In genomic region chr5:133763744-133764143, GRCh38 we compare ENCODE assay signal across 16 cellular contexts.
"Had no signal": no experiment of that assay in that cellular context is flagged by ENCODE, and none has a peak within 500 bp of the region (broad histone marks: within the 10 kb centered on the region; RNA-seq: fewer than 3 reads in every experiment).

No MANE protein-coding gene starts in this region.

- H3K27ac Mint-ChIP-seq: activated CD4-positive, alpha-beta memory T cell treated with anti-CD3 and anti-CD28 coated beads, Interleukin-2, amount 10 ng/mL, durations not matched to agents 7 days and 5 days; activated naive CD4-positive, alpha-beta T cell treated with anti-CD3 and anti-CD28 coated beads, Interleukin-2, amount 50 U/mL, for 24 hours; mesothelial cell of epicardium; nephron progenitor cell; T-helper 17 cell; WTC11 had no signal

- DNase-seq: activated CD4-positive, alpha-beta memory T cell treated with anti-CD3 and anti-CD28 coated beads, Interleukin-2, amount 10 ng/mL, durations not matched to agents 7 days and 5 days; activated CD4-positive, alpha-beta T cell treated with anti-CD3 and anti-CD28 coated beads for 4 hours; activated effector memory CD4-positive, alpha-beta T cell treated with anti-CD3 and anti-CD28 coated beads, Interleukin-2, amount 50 U/mL, for 16 hours; activated T-cell treated with anti-CD3 and anti-CD28 coated beads, Interleukin-2, amount 50 U/mL, for 48 hours; adrenal gland; nephron progenitor cell; occipital lobe; stomach; T-helper 17 cell; testis had no signal

- H3K4me1 Mint-ChIP-seq: activated CD4-positive, alpha-beta memory T cell treated with anti-CD3 and anti-CD28 coated beads, Interleukin-2, amount 10 ng/mL, durations not matched to agents 7 days and 5 days; activated naive CD4-positive, alpha-beta T cell treated with anti-CD3 and anti-CD28 coated beads, Interleukin-2, amount 50 U/mL, for 24 hours; mesothelial cell of epicardium; nephron progenitor cell; T-helper 17 cell; WTC11 had no signal

- H3K36me3 ChIP-seq: adrenal gland, esophagus muscularis mucosa, prostate gland, stomach had no signal

- H3K9me3 Mint-ChIP-seq: activated CD4-positive, alpha-beta memory T cell treated with anti-CD3 and anti-CD28 coated beads, Interleukin-2, amount 10 ng/mL, durations not matched to agents 7 days and 5 days; activated naive CD4-positive, alpha-beta T cell treated with anti-CD3 and anti-CD28 coated beads, Interleukin-2, amount 50 U/mL, for 24 hours; mesothelial cell of epicardium; nephron progenitor cell; WTC11 had no signal

- H3K4me3 Mint-ChIP-seq: activated CD4-positive, alpha-beta memory T cell treated with anti-CD3 and anti-CD28 coated beads, Interleukin-2, amount 10 ng/mL, durations not matched to agents 7 days and 5 days; activated naive CD4-positive, alpha-beta T cell treated with anti-CD3 and anti-CD28 coated beads, Interleukin-2, amount 50 U/mL, for 24 hours; mesothelial cell of epicardium; nephron progenitor cell; T-helper 17 cell; WTC11 had no signal

- H3K27ac ChIP-seq: adrenal gland, esophagus muscularis mucosa, prostate gland, stomach, testis had no signal

- H3K9me3 ChIP-seq: adrenal gland, esophagus muscularis mucosa, prostate gland, stomach, testis had no signal

- ATAC-seq: sciatic nerve, T-helper 17 cell, WTC11 had no signal

- H3K27me3 ChIP-seq: adrenal gland, stomach, testis had no signal

- H3K4me1 ChIP-seq: adrenal gland, esophagus muscularis mucosa, prostate gland, stomach, testis had no signal

- H3K4me3 ChIP-seq: adrenal gland, esophagus muscularis mucosa, prostate gland, stomach, testis had no signal
